ENCODE assay signal across 27 cellular contexts in the genomic region with DNA sequence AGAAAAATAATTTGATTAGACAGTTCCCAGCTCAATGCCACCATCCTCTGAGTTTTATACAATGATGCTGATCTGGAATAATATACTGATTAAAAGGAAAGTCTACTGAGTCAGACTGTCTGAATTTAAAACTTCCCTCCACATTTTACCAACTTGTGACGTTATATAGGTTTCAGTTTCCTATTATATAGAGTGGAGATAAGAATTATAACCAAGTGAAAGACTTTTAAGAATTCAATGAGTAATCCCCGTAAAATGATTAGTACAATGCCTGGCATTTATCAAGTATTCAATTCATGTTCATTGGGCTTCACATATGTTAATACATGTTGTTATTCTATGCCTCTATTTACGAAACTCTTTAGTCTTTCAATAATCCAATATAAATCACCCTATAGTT.
"Had no signal": no experiment of that assay in that cellular context is flagged by ENCODE, and none has a peak within 500 bp of the region (broad histone marks: within the 10 kb centered on the region; RNA-seq: fewer than 3 reads in every experiment).

No MANE protein-coding gene starts in this region.

- FAIRE-seq: colon had no signal

- H3K36me3 ChIP-seq: adrenal gland, MG63 had no signal

- H3K27ac ChIP-seq: adrenal gland, PC-9 had no signal

- H3K4me3 ChIP-seq: adrenal gland, MG63, PC-9 had no signal

- H3K4me1 ChIP-seq: adrenal gland had no signal

- ATAC-seq: activated CD8-positive, alpha-beta T cell treated with anti-CD3 and anti-CD28 coated beads, Interleukin-2, amount 10 ng/mL, durations not matched to agents 7 days and 5 days; T-helper 17 cell; WTC11 had no signal

- H2AFZ ChIP-seq: PC-9 had no signal

- H3K27me3 ChIP-seq: adrenal gland, MG63 had no signal

- H3K4me2 ChIP-seq: PC-9 had no signal

- H3K9me3 ChIP-seq: adrenal gland, MG63 had no signal

- DNase-seq: activated CD4-positive, alpha-beta T cell treated with anti-CD3 and anti-CD28 coated beads for 48 hours; activated CD4-positive, alpha-beta T cell treated with anti-CD3 and anti-CD28 coated beads, Interleukin-2, amount 50 U/mL, for 4 hours; activated CD4-positive, CD25-positive, alpha-beta regulatory T cell treated with anti-CD3 and anti-CD28 coated beads, Interleukin-2, amount 50 U/mL, for 72 hours; activated CD8-positive, alpha-beta memory T cell treated with anti-CD3 and anti-CD28 coated beads, Interleukin-2, amount 50 U/mL, for 48 hours; activated CD8-positive, alpha-beta T cell treated with anti-CD3 and anti-CD28 coated beads, Interleukin-2, amount 10 ng/mL, durations not matched to agents 7 days and 5 days; activated naive CD4-positive, alpha-beta T cell treated with anti-CD3 and anti-CD28 coated beads, Interleukin-2, amount 50 U/mL, for 16 hours; activated naive CD8-positive, alpha-beta T cell treated with anti-CD3 and anti-CD28 coated beads, Interleukin-2, amount 10 ng/mL, durations not matched to agents 7 days and 5 days; activated T-cell treated with anti-CD3 and anti-CD28 coated beads, Interleukin-2, amount 50 U/mL, for 1 hour; adrenal gland; anterior cingulate cortex; cerebellar nuclear complex; MG63; MV-4-11; NCI-H1092 treated with DMSO at 0.1 percent for 48 hours; NCI-H1417 treated with DMSO at 0.1 percent for 48 hours; NCI-H1694 treated with DMSO at 0.1 percent for 48 hours; NCI-H2029 treated with DMSO at 0.1 percent for 48 hours; NCI-H345; NCI-H510A; NCI-H526 treated with DMSO at 0.1 percent for 48 hours; NCI-H82; PC-9; SHP77 treated with DMSO at 0.1 percent for 48 hours; T-helper 17 cell; T-helper 9 cell had no signal
